ENCODE assay signal across 8 cellular contexts in the genomic region with DNA sequence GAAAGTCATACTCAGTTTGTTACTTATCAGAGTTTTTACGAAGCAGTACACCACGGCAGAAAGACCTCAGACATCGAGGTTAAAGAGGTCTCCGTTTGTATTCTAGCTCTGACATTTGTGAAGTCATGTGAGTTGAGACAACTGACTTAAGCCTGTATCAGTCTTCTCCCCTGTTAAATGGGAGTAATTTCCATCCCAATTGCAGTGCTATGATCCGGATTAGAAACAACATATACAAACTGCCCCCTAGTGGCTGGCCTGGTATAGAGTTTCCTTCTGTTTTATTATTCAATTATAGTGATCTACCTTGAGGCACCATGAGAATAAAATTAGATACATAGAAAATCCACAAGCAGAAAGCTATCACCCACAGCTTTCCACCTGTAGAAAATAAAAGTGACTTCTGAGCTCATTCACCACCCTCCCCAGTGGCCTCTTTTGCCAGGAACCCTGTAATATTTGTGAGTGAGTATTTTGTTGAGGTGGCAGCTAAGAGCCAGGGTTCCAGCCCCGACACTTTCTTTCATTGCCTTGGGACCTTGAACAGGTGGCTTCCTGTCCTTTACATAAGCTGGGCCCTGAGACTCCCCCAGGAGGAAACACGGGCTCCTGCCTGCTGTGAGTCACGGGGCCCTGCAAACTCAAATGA.
A peak's percentile ranks its signal among the peaks of the same experiment; 100 is the strongest.
DNase-seq lines count a peak whose midpoint lies in the region; ATAC-seq, FAIRE-seq and TF ChIP-seq lines count a peak whose summit lies in the region.
"Had no signal": no experiment of that assay in that cellular context is flagged by ENCODE, and none has a peak within 500 bp of the region (broad histone marks: within the 10 kb centered on the region; RNA-seq: fewer than 3 reads in every experiment).

No MANE protein-coding gene starts in this region.

- no peak for DNase-seq in D721Med (ENCODE audit: insufficient read length, low spot score)
- no peak for DNase-seq in HFFc6
- peak; percentile 9 for DNase-seq in activated naive CD8-positive, alpha-beta T cell treated with anti-CD3 and anti-CD28 coated beads for 36 hours
- DNase-seq in lower leg skin (ENCODE audit: low spot score in 2 of 2), result peak; percentile 15 to 77
- DNase-seq in EL, result no peak

- H3K36me3 Mint-ChIP-seq in HFFc6 (ENCODE audit: low read depth), result no peaks in the 10 kb centered on the region
- no peaks in the 10 kb centered on the region for H3K36me3 Mint-ChIP-seq in activated naive CD8-positive, alpha-beta T cell treated with anti-CD3 and anti-CD28 coated beads for 36 hours

- no peak overlapping the region for H3K4me3 Mint-ChIP-seq in HFFc6
- H3K4me3 Mint-ChIP-seq in activated naive CD8-positive, alpha-beta T cell treated with anti-CD3 and anti-CD28 coated beads for 36 hours, result no peak overlapping the region

- TF ChIP-seq POLR2A in lower leg skin (IDR thresholded peaks at IDR 0.05), result no peak

- intact Hi-C loops in lower leg skin (cut with DNase I; ENCODE audit: low total_unique reads), result no loop called here

- 72 to 77% methylated on average over 8 of the region's 8 CpGs for WGBS in lower leg skin, 2 donors

- H3K27ac Mint-ChIP-seq in HFFc6, result no peak overlapping the region
- H3K27ac Mint-ChIP-seq in activated naive CD8-positive, alpha-beta T cell treated with anti-CD3 and anti-CD28 coated beads for 36 hours, result no peak overlapping the region

- peaks cover 64% of the 10 kb centered on the region for H3K9me3 Mint-ChIP-seq in HFFc6
- no peaks in the 10 kb centered on the region for H3K9me3 Mint-ChIP-seq in activated naive CD8-positive, alpha-beta T cell treated with anti-CD3 and anti-CD28 coated beads for 36 hours

- TF ChIP-seq CTCF in D721Med (IDR thresholded peaks at IDR 0.05; ENCODE audit: insufficient read depth, missing control alignments) (peak; percentile 62), HFFc6 (IDR thresholded peaks at IDR 0.05) (peak; percentile 72), lower leg skin (IDR thresholded peaks at IDR 0.05) (no peak)

- no peak for ATAC-seq in GM18502 (IDR thresholded peaks at IDR 0.05; ENCODE audit: poor library complexity, unreplicated experiment)
- ATAC-seq in HG03469 (IDR thresholded peaks at IDR 0.05; ENCODE audit: unreplicated experiment), result no peak

- H3K4me1 Mint-ChIP-seq in HFFc6 (ENCODE audit: low read depth), result no peaks in the 10 kb centered on the region
- H3K4me1 Mint-ChIP-seq in activated naive CD8-positive, alpha-beta T cell treated with anti-CD3 and anti-CD28 coated beads for 36 hours, result no peaks in the 10 kb centered on the region

- no peak for FAIRE-seq in D721Med (lab: Jason Lieb, UNC)

- H3K27me3 Mint-ChIP-seq in HFFc6 (ENCODE audit: insufficient read depth), result peaks cover 3% of the 10 kb centered on the region; the same call in 1 of the 2 replicates
- peaks cover 10% of the 10 kb centered on the region for H3K27me3 Mint-ChIP-seq in activated naive CD8-positive, alpha-beta T cell treated with anti-CD3 and anti-CD28 coated beads for 36 hours

- no peak overlapping the region for H3K4me3 ChIP-seq in lower leg skin (ENCODE audit: low read depth, poor library complexity, severe bottlenecking)
- H3K4me3 ChIP-seq: SJSA1 had no signal

Comparison
In these comparisons a context has a peak if more than half of its experiments do, and no peak if none do; other contexts are left out.
1. DNase-seq: peak in activated naive CD8-positive, alpha-beta T cell treated with anti-CD3 and anti-CD28 coated beads for 36 hours (single experiment) and lower leg skin (2 of 2); none in D721Med (single experiment), HFFc6 (single experiment) and EL (single experiment).
2. CTCF ChIP-seq: peak in D721Med (single experiment) and HFFc6 (single experiment); none in lower leg skin (0 of 3).